Comparison of ENCODE assay signal across 18 cellular contexts in genomic region chr1:26468911-26469310, GRCh38. TPM values are rescaled to one million over a fixed set of nuclear protein-coding genes. Genes with fewer than 3 reads are reported as not detected.
A peak's percentile ranks its signal among the peaks of the same experiment; 100 is the strongest.
DNase-seq lines count a peak whose midpoint lies in the region; ATAC-seq, FAIRE-seq and TF ChIP-seq lines count a peak whose summit lies in the region.
"Had no signal": no experiment of that assay in that cellular context is flagged by ENCODE, and none has a peak within 500 bp of the region (broad histone marks: within the 10 kb centered on the region; RNA-seq: fewer than 3 reads in every experiment).

No MANE protein-coding gene starts in this region.

- H2AK5ac ChIP-seq in H9 (ENCODE audit: insufficient read length, low read length) = no peak overlapping the region

- no peak for TF ChIP-seq CTCF in H9 (conservative IDR thresholded peaks at IDR 0.05)
- no peak for TF ChIP-seq CTCF in brain (conservative IDR thresholded peaks at IDR 0.05)
- no peak for TF ChIP-seq CTCF in HepG2 (CRISPR knock-in tag; IDR thresholded peaks at IDR 0.05)

- H4K91ac ChIP-seq in H9 (ENCODE audit: insufficient read length, low read depth, low read length) = no peak overlapping the region

- intact Hi-C loops in HepG2 (cut with micrococcal nuclease; ENCODE audit: unreplicated experiment) = no loop called here

- H3K18ac ChIP-seq in H9 (ENCODE audit: insufficient read length, low read depth, low read length) = no peak overlapping the region

- CTCF ChIA-PET in HepG2 (lab: Yijun Ruan, JAX; ENCODE audit: low intra/inter-chr PET ratio, low total read pairs) = no interaction called here

- H3K4me1 ChIP-seq in H9 (ENCODE audit: insufficient read depth, low read length) (no peaks in the 10 kb centered on the region; the same call in 1 of the 2 replicates), HepG2 (ENCODE audit: insufficient read depth, low read length) (peaks cover 20% of the 10 kb centered on the region)

- peak; percentile 65 for DNase-seq in Ammon's horn (ENCODE audit: low spot score)
- no peak for DNase-seq in H9
- no peak for DNase-seq in HepG2 (ENCODE audit: low spot score)
- DNase-seq in NCI-H526 treated with DMSO at 0.1 percent for 48 hours (lab: John Stamatoyannopoulos, UW) = no peak
- DNase-seq: amniotic stem cell; effector CD8-positive, alpha-beta T cell; H7; MM.1S; natural killer cell had no signal

- peaks cover 27 to 71% (median 61%) of the 10 kb centered on the region in 3 experiments for H3K36me3 Mint-ChIP-seq in H9 (ENCODE audit: insufficient read depth in 1 of 3, low read depth in 3 of 3)
- peaks cover 52% of the 10 kb centered on the region for H3K36me3 Mint-ChIP-seq in brain
- peaks cover 86% of the 10 kb centered on the region for H3K36me3 Mint-ChIP-seq in activated T-helper 17 cell treated with anti-CD3 and anti-CD28 coated beads, Interleukin-2, amount 50 U/mL, for 72 hours (ENCODE audit: low read depth)

- H3K27me3 ChIP-seq in H9 (ENCODE audit: insufficient read depth, low read length) = no peaks in the 10 kb centered on the region
- H3K27me3 ChIP-seq in HepG2 (ENCODE audit: control insufficient read depth in 1 of 2, insufficient read depth in 2 of 2, low read length in 2 of 2) = no peaks in the 10 kb centered on the region; a peak in 1 of 5 replicates
- H3K27me3 ChIP-seq: suprapubic skin had no signal

- H2BK120ac ChIP-seq in H9 (ENCODE audit: low read depth, low read length, poor library complexity, severe bottlenecking) = no peak overlapping the region

- in situ Hi-C loops in HepG2 (cut with HindIII; ENCODE audit: extremely low pct_ligation_motif_present, low pct_unique_long_range_greater_than_20kb) = no loop called here

- H3K27ac ChIP-seq in H9 (ENCODE audit: insufficient read length, low read depth, low read length) (no peak overlapping the region), HepG2 (ENCODE audit: extremely low read length, insufficient read depth, low read length) (no peak overlapping the region)
- H3K27ac ChIP-seq: suprapubic skin had no signal

- no peak overlapping the region for H4K5ac ChIP-seq in H9 (ENCODE audit: insufficient read length, low read depth, low read length)

- H3K23ac ChIP-seq in H9 (ENCODE audit: insufficient read length, low read depth, low read length) = no peak overlapping the region

- H2BK15ac ChIP-seq in H9 (ENCODE audit: low read depth, low read length) = no peak overlapping the region

- H3K4ac ChIP-seq in H9 (ENCODE audit: low read depth, low read length) = no peak overlapping the region

- TF ChIP-seq POLR2A in HepG2 (IDR thresholded peaks at IDR 0.05; ENCODE audit: insufficient read depth in 1 of 2, low read depth in 2 of 2, low read length in 2 of 2) = 0 out of 4 replicates have a peak, but pooled peaks of 1 of the 2 experiments have one; percentile 9

- no peaks in the 10 kb centered on the region; the same call in 1 of the 2 replicates for H3K27me3 Mint-ChIP-seq in H9 (ENCODE audit: low read depth)
- H3K27me3 Mint-ChIP-seq in brain = peaks cover 12% of the 10 kb centered on the region
- no peaks in the 10 kb centered on the region for H3K27me3 Mint-ChIP-seq in activated T-helper 17 cell treated with anti-CD3 and anti-CD28 coated beads, Interleukin-2, amount 50 U/mL, for 72 hours

- H3K4me3 ChIP-seq in HepG2 (replicated peaks in 1 of 3; ENCODE audit: insufficient read depth in 1 of 3, low read depth in 2 of 3, low read length in 3 of 3) = no peak overlapping the region
- H3K4me3 ChIP-seq: skin epidermis, suprapubic skin had no signal

- no peak overlapping the region for H3K4me2 ChIP-seq in H9 (ENCODE audit: insufficient read depth, insufficient read length, low read length)
- no peak overlapping the region for H3K4me2 ChIP-seq in HepG2 (ENCODE audit: low read depth, low read length)

- no CpG with 5 or more reads among the region's 10 CpGs for WGBS in H9 (ENCODE audit: extremely low coverage, insufficient read length, low lambda C conversion rate)
- 95% methylated on average over 10 of the region's 10 CpGs for WGBS in HepG2 (ENCODE audit: low lambda C conversion rate)

- H2BK20ac ChIP-seq in H9 (ENCODE audit: low read depth, low read length, poor library complexity, severe bottlenecking) = no peak overlapping the region

- H2AFZ ChIP-seq in H9 (ENCODE audit: low read length) (no peak overlapping the region), HepG2 (ENCODE audit: low read length) (no peak overlapping the region)

- H3K79me2 ChIP-seq in H9 (ENCODE audit: insufficient read depth, low read length) = peaks cover 4% of the 10 kb centered on the region; the same call in 1 of the 2 replicates
- H3K79me2 ChIP-seq in HepG2 (ENCODE audit: insufficient read depth, low read length) = peaks cover 8% of the 10 kb centered on the region

- no peak overlapping the region for H2BK5ac ChIP-seq in H9 (ENCODE audit: insufficient read length, low read length)

- H2BK12ac ChIP-seq in H9 (ENCODE audit: insufficient read length, low read depth, low read length) = no peak overlapping the region

- H3K4me3 Mint-ChIP-seq in H9 (no peak overlapping the region), brain (peak overlapping the region in 4 of 5 experiments; percentile 58 to 95 (median 88))
- H3K4me3 Mint-ChIP-seq in activated T-helper 17 cell treated with anti-CD3 and anti-CD28 coated beads, Interleukin-2, amount 50 U/mL, for 72 hours = no peak overlapping the region
- H3K4me3 Mint-ChIP-seq: natural killer cell, WTC11 had no signal

- TF ChIP-seq EP300 in HepG2 (IDR thresholded peaks at IDR 0.05; ENCODE audit: low read depth in 2 of 2, low read length in 2 of 2) (no peak), HepG2 (CRISPR knock-in tag; IDR thresholded peaks at IDR 0.05; ENCODE audit: borderline replicate concordance) (no peak)

- no TSS peak for BruUV-seq in HepG2 (replicated peaks; lab: Mats Ljungman, UMichigan)

- H4K20me1 ChIP-seq in H9 (ENCODE audit: control insufficient read depth, insufficient read depth, insufficient read length) (no peaks in the 10 kb centered on the region), HepG2 (ENCODE audit: insufficient read depth, low read length) (peaks cover 10% of the 10 kb centered on the region)

- POLR2A ChIA-PET in HepG2 (lab: Yijun Ruan, JAX) = no interaction called here

- H3K9ac ChIP-seq in H9 (ENCODE audit: extremely low read depth, insufficient read length, low read length) (no peak overlapping the region), HepG2 (ENCODE audit: insufficient read depth, low read depth, low read length) (no peak overlapping the region)

- H4K8ac ChIP-seq in H9 (replicated peaks; ENCODE audit: insufficient read length, low read depth, low read length) = no peak overlapping the region

- no peak overlapping the region for H3K56ac ChIP-seq in H9 (ENCODE audit: insufficient read length, low read depth, low read length)

- no peak for ATAC-seq in HepG2
- ATAC-seq in GM21381 (IDR thresholded peaks at IDR 0.05; ENCODE audit: unreplicated experiment) = no peak
- ATAC-seq in GM21515 (IDR thresholded peaks at IDR 0.05; ENCODE audit: unreplicated experiment) = no peak
- ATAC-seq in activated T-helper 17 cell treated with anti-CD3 and anti-CD28 coated beads, Interleukin-2, amount 50 U/mL, for 72 hours (replicated peaks) = no peak
- ATAC-seq: natural killer cell, WTC11 had no signal

- H3K14ac ChIP-seq in H9 (ENCODE audit: insufficient read depth, low read length) = no peak overlapping the region

- H3K27ac Mint-ChIP-seq in H9 (peak overlapping the region in 2 of 3 experiments; percentile 52 to 74; a peak in 3 of 7 replicates), brain (peak overlapping the region; percentile 65 to 99 (median 98))
- H3K27ac Mint-ChIP-seq in activated T-helper 17 cell treated with anti-CD3 and anti-CD28 coated beads, Interleukin-2, amount 50 U/mL, for 72 hours = no peak overlapping the region
- H3K27ac Mint-ChIP-seq: natural killer cell had no signal

- no peak overlapping the region for H3T11ph ChIP-seq in H9 (ENCODE audit: low read length)

- H3K9me3 ChIP-seq in H9 (ENCODE audit: control insufficient read depth, low read depth, low read length) (no peaks in the 10 kb centered on the region), HepG2 (ENCODE audit: low read length) (no peaks in the 10 kb centered on the region)
- H3K9me3 ChIP-seq: suprapubic skin had no signal

- peaks cover 30% of the 10 kb centered on the region in 2 experiments for H3K4me1 Mint-ChIP-seq in H9
- H3K4me1 Mint-ChIP-seq in brain = peaks cover 59% of the 10 kb centered on the region
- H3K4me1 Mint-ChIP-seq in activated T-helper 17 cell treated with anti-CD3 and anti-CD28 coated beads, Interleukin-2, amount 50 U/mL, for 72 hours = peaks cover 13% of the 10 kb centered on the region

- H3K36me3 ChIP-seq in HepG2 (replicated peaks in 1 of 2; ENCODE audit: control insufficient read depth in 1 of 2, insufficient read depth in 2 of 2, low read length in 2 of 2) = peaks cover 12 to 60% of the 10 kb centered on the region in 2 experiments

- TF ChIP-seq RAD21 in HepG2 (CRISPR knock-in tag; IDR thresholded peaks at IDR 0.05) = no peak

- no peak for FAIRE-seq in HepG2 (lab: Jason Lieb, UNC)
- FAIRE-seq: G401.6 had no signal

- H3K23me2 ChIP-seq in H9 (ENCODE audit: insufficient read length, low read depth, low read length, poor library complexity, severe bottlenecking) = peaks cover 10% of the 10 kb centered on the region

- no peaks in the 10 kb centered on the region for H3K79me1 ChIP-seq in H9 (ENCODE audit: insufficient read depth, low read depth, low read length, poor library complexity, severe bottlenecking)

- H3K9me3 Mint-ChIP-seq in H9 = no peaks in the 10 kb centered on the region
- no peaks in the 10 kb centered on the region for H3K9me3 Mint-ChIP-seq in brain
- no peaks in the 10 kb centered on the region for H3K9me3 Mint-ChIP-seq in activated T-helper 17 cell treated with anti-CD3 and anti-CD28 coated beads, Interleukin-2, amount 50 U/mL, for 72 hours
- H3K9me3 Mint-ChIP-seq: natural killer cell, WTC11 had no signal

RNA-seq across cellular contexts. Expression of gene HMGN2, which starts 3.3 kb away (rescaled TPM):
- total RNA-seq in H9 (2021) = 622 and 626 TPM in 2 replicates
- 1,696 TPM for polyA plus RNA-seq in brain (ENCODE audit: insufficient read depth, low read depth, low replicate concordance)
- 343 and 366 TPM in 2 replicates for total RNA-seq in HepG2 (2016; rRNA removed; fragmentation: Illumina TruSeq; extraction: Trizol)
- 106 and 134 TPM in 2 replicates for total RNA-seq in HepG2 (2016; cell fraction: cytosol; rRNA removed; fragmentation: Illumina TruSeq; extraction: Trizol; ENCODE audit: low read depth)
- 330 and 394 TPM in 2 replicates for total RNA-seq in HepG2 (2016; cell fraction: insoluble cytoplasmic fraction; rRNA removed; fragmentation: Illumina TruSeq; extraction: Trizol)
- 252 and 289 TPM in 2 replicates for total RNA-seq in HepG2 (2016; cell fraction: membrane; rRNA removed; fragmentation: Illumina TruSeq; extraction: Trizol)
- total RNA-seq in HepG2 (2016; cell fraction: nucleus; rRNA removed; fragmentation: Illumina TruSeq; extraction: Trizol) = 211 and 250 TPM in 2 replicates
- polyA plus RNA-seq in HepG2 (2011; rRNA removed) = 40.5 and 63.4 TPM in 2 replicates
- polyA plus RNA-seq in HepG2 (2011; cell fraction: cytosol; rRNA removed) = 39.3 and 41.3 TPM in 2 replicates
- polyA plus RNA-seq in HepG2 (2011; cell fraction: nucleus; rRNA removed) = 64.0 and 72.1 TPM in 2 replicates
- polyA plus RNA-seq in HepG2 (2012) = 76.3 and 137 TPM in 2 replicates
- polyA plus RNA-seq in HepG2 (2016; cell fraction: cytosol; fragmentation: Illumina TruSeq; extraction: Trizol; ENCODE audit: low read depth) = 124 and 165 TPM in 2 replicates
- polyA plus RNA-seq in HepG2 (2016; cell fraction: insoluble cytoplasmic fraction; fragmentation: Illumina TruSeq; extraction: Trizol; ENCODE audit: low read depth) = 554 and 565 TPM in 2 replicates
- polyA plus RNA-seq in HepG2 (2016; cell fraction: membrane; fragmentation: Illumina TruSeq; extraction: Trizol; ENCODE audit: low read depth) = 241 and 288 TPM in 2 replicates
- 428 and 433 TPM in 2 replicates for polyA plus RNA-seq in HepG2 (2016; cell fraction: nucleus; fragmentation: Illumina TruSeq; extraction: Trizol; ENCODE audit: insufficient read depth, low read depth)
- 13.9 and 49.7 TPM in 2 replicates for polyA minus RNA-seq in HepG2 (2011; rRNA and poly(A)+ RNA removed; ENCODE audit: low replicate concordance)
- polyA minus RNA-seq in HepG2 (2011; cell fraction: cytosol; rRNA and poly(A)+ RNA removed) = 13.2 and 16.1 TPM in 2 replicates
- polyA minus RNA-seq in HepG2 (2011; cell fraction: nucleus; rRNA and poly(A)+ RNA removed) = 61.7 and 80.5 TPM in 2 replicates
- total RNA-seq in activated T-helper 17 cell treated with anti-CD3 and anti-CD28 coated beads, Interleukin-2, amount 50 U/mL, for 72 hours = 100 to 1,000 TPM; 551 to 805 TPM

RNA-seq across cellular contexts. Expression of gene DHDDS, which starts 36.8 kb away (rescaled TPM):
- total RNA-seq in H9 (2021) (49.8 and 61.2 TPM in 2 replicates), HepG2 (2016; rRNA removed; fragmentation: Illumina TruSeq; extraction: Trizol) (26.5 and 28.3 TPM in 2 replicates)
- polyA plus RNA-seq in brain (ENCODE audit: insufficient read depth, low read depth, low replicate concordance) (37.8 TPM), HepG2 (2011; rRNA removed) (18.3 and 18.9 TPM in 2 replicates)
- total RNA-seq in HepG2 (2016; cell fraction: cytosol; rRNA removed; fragmentation: Illumina TruSeq; extraction: Trizol; ENCODE audit: low read depth) = 7.6 and 8.2 TPM in 2 replicates
- total RNA-seq in HepG2 (2016; cell fraction: insoluble cytoplasmic fraction; rRNA removed; fragmentation: Illumina TruSeq; extraction: Trizol) = 25.2 and 29.1 TPM in 2 replicates
- total RNA-seq in HepG2 (2016; cell fraction: membrane; rRNA removed; fragmentation: Illumina TruSeq; extraction: Trizol) = 8.7 and 10.1 TPM in 2 replicates
- total RNA-seq in HepG2 (2016; cell fraction: nucleus; rRNA removed; fragmentation: Illumina TruSeq; extraction: Trizol) = 24.6 and 27.6 TPM in 2 replicates
- polyA plus RNA-seq in HepG2 (2011; cell fraction: cytosol; rRNA removed) = 16.7 and 17.2 TPM in 2 replicates
- 34.7 and 40.5 TPM in 2 replicates for polyA plus RNA-seq in HepG2 (2011; cell fraction: nucleus; rRNA removed)
- 15.5 and 18.2 TPM in 2 replicates for polyA plus RNA-seq in HepG2 (2012)
- polyA plus RNA-seq in HepG2 (2016; cell fraction: cytosol; fragmentation: Illumina TruSeq; extraction: Trizol; ENCODE audit: low read depth) = 2.9 TPM in 2 replicates
- 21.6 and 26.2 TPM in 2 replicates for polyA plus RNA-seq in HepG2 (2016; cell fraction: insoluble cytoplasmic fraction; fragmentation: Illumina TruSeq; extraction: Trizol; ENCODE audit: low read depth)
- 5.2 and 5.5 TPM in 2 replicates for polyA plus RNA-seq in HepG2 (2016; cell fraction: membrane; fragmentation: Illumina TruSeq; extraction: Trizol; ENCODE audit: low read depth)
- polyA plus RNA-seq in HepG2 (2016; cell fraction: nucleus; fragmentation: Illumina TruSeq; extraction: Trizol; ENCODE audit: insufficient read depth, low read depth) = 36.9 and 42.9 TPM in 2 replicates
- polyA minus RNA-seq in HepG2 (2011; rRNA and poly(A)+ RNA removed; ENCODE audit: low replicate concordance) = 29.3 and 39.0 TPM in 2 replicates
- polyA minus RNA-seq in HepG2 (2011; cell fraction: cytosol; rRNA and poly(A)+ RNA removed) = 9.5 and 12.6 TPM in 2 replicates
- 49.0 and 50.6 TPM in 2 replicates for polyA minus RNA-seq in HepG2 (2011; cell fraction: nucleus; rRNA and poly(A)+ RNA removed)
- 10 to 100 TPM; 55.7 to 56.6 TPM for total RNA-seq in activated T-helper 17 cell treated with anti-CD3 and anti-CD28 coated beads, Interleukin-2, amount 50 U/mL, for 72 hours

RNA-seq across cellular contexts. Expression of gene LIN28A, which starts 58.3 kb away (rescaled TPM):
- total RNA-seq in H9 (2021) (1,267 and 1,289 TPM in 2 replicates), HepG2 (2016; rRNA removed; fragmentation: Illumina TruSeq; extraction: Trizol) (0.04 TPM in 1 of 2 replicates, not detected in the other)
- polyA plus RNA-seq in brain (ENCODE audit: insufficient read depth, low read depth, low replicate concordance) (not detected), HepG2 (2011; rRNA removed) (0.01 TPM in 1 of 2 replicates, not detected in the other)
- total RNA-seq in HepG2 (2016; cell fraction: cytosol; rRNA removed; fragmentation: Illumina TruSeq; extraction: Trizol; ENCODE audit: low read depth) = not detected in 2 replicates
- total RNA-seq in HepG2 (2016; cell fraction: insoluble cytoplasmic fraction; rRNA removed; fragmentation: Illumina TruSeq; extraction: Trizol) = 0.02 TPM in 1 of 2 replicates, not detected in the other
- total RNA-seq in HepG2 (2016; cell fraction: membrane; rRNA removed; fragmentation: Illumina TruSeq; extraction: Trizol) = not detected in 2 replicates
- total RNA-seq in HepG2 (2016; cell fraction: nucleus; rRNA removed; fragmentation: Illumina TruSeq; extraction: Trizol) = not detected in 2 replicates
- 0.01 TPM in 1 of 2 replicates, not detected in the other for polyA plus RNA-seq in HepG2 (2011; cell fraction: cytosol; rRNA removed)
- polyA plus RNA-seq in HepG2 (2011; cell fraction: nucleus; rRNA removed) = 0.05 and 0.07 TPM in 2 replicates
- 0.05 TPM in 1 of 2 replicates, not detected in the other for polyA plus RNA-seq in HepG2 (2012)
- not detected in 2 replicates for polyA plus RNA-seq in HepG2 (2016; cell fraction: cytosol; fragmentation: Illumina TruSeq; extraction: Trizol; ENCODE audit: low read depth)
- not detected in 2 replicates for polyA plus RNA-seq in HepG2 (2016; cell fraction: insoluble cytoplasmic fraction; fragmentation: Illumina TruSeq; extraction: Trizol; ENCODE audit: low read depth)
- not detected in 2 replicates for polyA plus RNA-seq in HepG2 (2016; cell fraction: membrane; fragmentation: Illumina TruSeq; extraction: Trizol; ENCODE audit: low read depth)
- polyA plus RNA-seq in HepG2 (2016; cell fraction: nucleus; fragmentation: Illumina TruSeq; extraction: Trizol; ENCODE audit: insufficient read depth, low read depth) = not detected in 2 replicates
- 0.04 TPM in 1 of 2 replicates, not detected in the other for polyA minus RNA-seq in HepG2 (2011; rRNA and poly(A)+ RNA removed; ENCODE audit: low replicate concordance)
- polyA minus RNA-seq in HepG2 (2011; cell fraction: cytosol; rRNA and poly(A)+ RNA removed) = not detected in 2 replicates
- not detected in 2 replicates for polyA minus RNA-seq in HepG2 (2011; cell fraction: nucleus; rRNA and poly(A)+ RNA removed)
- not detected for total RNA-seq in activated T-helper 17 cell treated with anti-CD3 and anti-CD28 coated beads, Interleukin-2, amount 50 U/mL, for 72 hours
- total RNA-seq: lower leg skin, natural killer cell, suprapubic skin had no signal

Comparison
In these comparisons a context has a peak if more than half of its experiments do, and no peak if none do; other contexts are left out.
1. H3K4me3 Mint-ChIP-seq: peak in brain (4 of 5); none in H9 (0 of 2) and activated T-helper 17 cell treated with anti-CD3 and anti-CD28 coated beads, Interleukin-2, amount 50 U/mL, for 72 hours (single experiment).
2. RNA of gene LIN28A, which starts 58.3 kb away (total RNA-seq): 1,267 to 1,289 TPM in H9; not detected in activated T-helper 17 cell treated with anti-CD3 and anti-CD28 coated beads, Interleukin-2, amount 50 U/mL, for 72 hours and 0.02 to 0.04 TPM in HepG2; every median in the first group is over 1,000 times any median in the second.